2 cellular contexts compared by ENCODE assay signal in genomic region chr17:8079291-8080207, GRCh38.
A peak's percentile ranks its signal among the peaks of the same experiment; 100 is the strongest.
TF ChIP-seq lines count a peak whose summit lies in the region.

No MANE protein-coding gene starts in this region.

TF ChIP-seq in A549, 52 proteins besides CTCF, POLR2A, EP300 and RAD21 (continues in another document):
- TF ChIP-seq, protein P1, sequence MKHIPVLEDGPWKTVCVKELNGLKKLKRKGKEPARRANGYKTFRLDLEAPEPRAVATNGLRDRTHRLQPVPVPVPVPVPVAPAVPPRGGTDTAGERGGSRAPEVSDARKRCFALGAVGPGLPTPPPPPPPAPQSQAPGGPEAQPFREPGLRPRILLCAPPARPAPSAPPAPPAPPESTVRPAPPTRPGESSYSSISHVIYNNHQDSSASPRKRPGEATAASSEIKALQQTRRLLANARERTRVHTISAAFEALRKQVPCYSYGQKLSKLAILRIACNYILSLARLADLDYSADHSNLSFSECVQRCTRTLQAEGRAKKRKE (CRISPR knock-in tag; IDR thresholded peaks at IDR 0.05; ENCODE audit: low read depth) = no peak
- TF ChIP-seq ZC3H11A (IDR thresholded peaks at IDR 0.05) (no peak), PHF8 (IDR thresholded peaks at IDR 0.05; ENCODE audit: borderline replicate concordance, low read depth) (peak; percentile 36; the same call in 1 of the 2 replicates), ZNF302 (CRISPR knock-in tag; IDR thresholded peaks at IDR 0.05) (peak; percentile 31; the same call in 1 of the 2 replicates), BHLHE40 (IDR thresholded peaks at IDR 0.05; ENCODE audit: low read depth, low read length) (no peak), ESRRA (IDR thresholded peaks at IDR 0.05; ENCODE audit: borderline replicate concordance, low read length) (peak; percentile 87), RARB (CRISPR knock-in tag; IDR thresholded peaks at IDR 0.05) (no peak), HES2 (IDR thresholded peaks at IDR 0.05) (no peak), RNF2 (IDR thresholded peaks at IDR 0.05; ENCODE audit: borderline replicate concordance, low read depth) (no peak; the same call in 1 of the 2 replicates), HEYL (CRISPR knock-in tag; IDR thresholded peaks at IDR 0.05) (no peak), USF2 (IDR thresholded peaks at IDR 0.05) (no peak), JUNB (IDR thresholded peaks at IDR 0.05) (no peak), RFX5 (IDR thresholded peaks at IDR 0.05) (no peak), CBX2 (IDR thresholded peaks at IDR 0.05; ENCODE audit: borderline replicate concordance, low read depth) (no peak), CBX8 (IDR thresholded peaks at IDR 0.05) (no peak), HOXB5 (CRISPR knock-in tag; IDR thresholded peaks at IDR 0.05) (peak; percentile 86), NFE2L2 (conservative IDR thresholded peaks at IDR 0.05; ENCODE audit: low read length) (0 out of 2 replicates have a peak, but pooled peaks have one; percentile 1), KDM5A (IDR thresholded peaks at IDR 0.05) (0 out of 2 replicates have a peak, but pooled peaks have one; percentile 19), GATA3 (IDR thresholded peaks at IDR 0.05; ENCODE audit: borderline replicate concordance) (0 out of 2 replicates have a peak, but pooled peaks have one; percentile 18), HOXB13 (CRISPR knock-in tag; IDR thresholded peaks at IDR 0.05; ENCODE audit: low read depth) (peak; percentile 75; the same call in 1 of the 2 replicates), PBX3 (IDR thresholded peaks at IDR 0.05) (no peak), MAZ (IDR thresholded peaks at IDR 0.05; ENCODE audit: borderline replicate concordance, low read depth, low read length) (0 out of 2 replicates have a peak, but pooled peaks have one; percentile 39), CHD2 (IDR thresholded peaks at IDR 0.05; ENCODE audit: low read length, partially characterized antibody) (no peak), EHF (CRISPR knock-in tag; IDR thresholded peaks at IDR 0.05) (no peak), MYC (IDR thresholded peaks at IDR 0.05; ENCODE audit: borderline replicate concordance, low read length) (0 out of 2 replicates have a peak, but pooled peaks have one; percentile 74), POLR2AphosphoS2 (conservative IDR thresholded peaks at IDR 0.05; ENCODE audit: low read length) (no peak), SMC3 (IDR thresholded peaks at IDR 0.05) (peak; percentile 66)
- TF ChIP-seq, protein P2, sequence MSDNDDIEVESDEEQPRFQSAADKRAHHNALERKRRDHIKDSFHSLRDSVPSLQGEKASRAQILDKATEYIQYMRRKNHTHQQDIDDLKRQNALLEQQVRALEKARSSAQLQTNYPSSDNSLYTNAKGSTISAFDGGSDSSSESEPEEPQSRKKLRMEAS (IDR thresholded peaks at IDR 0.05) = peak; percentile 80
- TF ChIP-seq, protein P3, sequence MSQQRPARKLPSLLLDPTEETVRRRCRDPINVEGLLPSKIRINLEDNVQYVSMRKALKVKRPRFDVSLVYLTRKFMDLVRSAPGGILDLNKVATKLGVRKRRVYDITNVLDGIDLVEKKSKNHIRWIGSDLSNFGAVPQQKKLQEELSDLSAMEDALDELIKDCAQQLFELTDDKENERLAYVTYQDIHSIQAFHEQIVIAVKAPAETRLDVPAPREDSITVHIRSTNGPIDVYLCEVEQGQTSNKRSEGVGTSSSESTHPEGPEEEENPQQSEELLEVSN (IDR thresholded peaks at IDR 0.05; ENCODE audit: borderline replicate concordance, low read depth) = peak; percentile 68
- TF ChIP-seq, protein P4, sequence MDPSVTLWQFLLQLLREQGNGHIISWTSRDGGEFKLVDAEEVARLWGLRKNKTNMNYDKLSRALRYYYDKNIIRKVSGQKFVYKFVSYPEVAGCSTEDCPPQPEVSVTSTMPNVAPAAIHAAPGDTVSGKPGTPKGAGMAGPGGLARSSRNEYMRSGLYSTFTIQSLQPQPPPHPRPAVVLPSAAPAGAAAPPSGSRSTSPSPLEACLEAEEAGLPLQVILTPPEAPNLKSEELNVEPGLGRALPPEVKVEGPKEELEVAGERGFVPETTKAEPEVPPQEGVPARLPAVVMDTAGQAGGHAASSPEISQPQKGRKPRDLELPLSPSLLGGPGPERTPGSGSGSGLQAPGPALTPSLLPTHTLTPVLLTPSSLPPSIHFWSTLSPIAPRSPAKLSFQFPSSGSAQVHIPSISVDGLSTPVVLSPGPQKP (IDR thresholded peaks at IDR 0.05; ENCODE audit: low read depth, low read length) = no peak

TF ChIP-seq in SK-N-SH, 30 proteins besides CTCF, POLR2A, EP300 and RAD21 (continued from another document):
- TF ChIP-seq, protein P2 (IDR thresholded peaks at IDR 0.05; ENCODE audit: low read depth) = peak; percentile 82
- no peak for TF ChIP-seq MEF2A (IDR thresholded peaks at IDR 0.05; ENCODE audit: borderline replicate concordance, low read depth)
- no peak for TF ChIP-seq ZBTB33 (IDR thresholded peaks at IDR 0.05; ENCODE audit: borderline replicate concordance, low read depth)
- TF ChIP-seq RCOR1 (IDR thresholded peaks at IDR 0.05; ENCODE audit: low read length) = peak; percentile 23; the same call in 1 of the 2 replicates
- TF ChIP-seq NFIC (IDR thresholded peaks at IDR 0.05; ENCODE audit: borderline replicate concordance) = no peak
- no peak for TF ChIP-seq POLR2AphosphoS5 (IDR thresholded peaks at IDR 0.05; ENCODE audit: low read depth, low read length)
- no peak for TF ChIP-seq TCF12 (IDR thresholded peaks at IDR 0.05)
- peak; percentile 48; the same call in 1 of the 2 replicates for TF ChIP-seq MXI1 (IDR thresholded peaks at IDR 0.05; ENCODE audit: low read depth, low read length)
- peak; percentile 9 for TF ChIP-seq CHD2 (IDR thresholded peaks at IDR 0.05; ENCODE audit: low read length, partially characterized antibody)
- TF ChIP-seq RFX5 (IDR thresholded peaks at IDR 0.05; ENCODE audit: low read length) = no peak
- TF ChIP-seq NRF1 (IDR thresholded peaks at IDR 0.05; ENCODE audit: low read depth, low read length) = peak; percentile 53; the same call in 1 of the 2 replicates
- TF ChIP-seq GABPA (IDR thresholded peaks at IDR 0.05; ENCODE audit: low read depth) = 0 out of 2 replicates have a peak, but pooled peaks have one; percentile 30
- TF ChIP-seq JUND (IDR thresholded peaks at IDR 0.05) = no peak
- TF ChIP-seq TAF1 (IDR thresholded peaks at IDR 0.05; ENCODE audit: borderline replicate concordance, low read depth, low read length) = no peak
- TF ChIP-seq SMC3 (IDR thresholded peaks at IDR 0.05; ENCODE audit: low read depth, low read length) = peak; percentile 54
